Comparison of ENCODE assay signal across 1 cellular context in the genomic region with DNA sequence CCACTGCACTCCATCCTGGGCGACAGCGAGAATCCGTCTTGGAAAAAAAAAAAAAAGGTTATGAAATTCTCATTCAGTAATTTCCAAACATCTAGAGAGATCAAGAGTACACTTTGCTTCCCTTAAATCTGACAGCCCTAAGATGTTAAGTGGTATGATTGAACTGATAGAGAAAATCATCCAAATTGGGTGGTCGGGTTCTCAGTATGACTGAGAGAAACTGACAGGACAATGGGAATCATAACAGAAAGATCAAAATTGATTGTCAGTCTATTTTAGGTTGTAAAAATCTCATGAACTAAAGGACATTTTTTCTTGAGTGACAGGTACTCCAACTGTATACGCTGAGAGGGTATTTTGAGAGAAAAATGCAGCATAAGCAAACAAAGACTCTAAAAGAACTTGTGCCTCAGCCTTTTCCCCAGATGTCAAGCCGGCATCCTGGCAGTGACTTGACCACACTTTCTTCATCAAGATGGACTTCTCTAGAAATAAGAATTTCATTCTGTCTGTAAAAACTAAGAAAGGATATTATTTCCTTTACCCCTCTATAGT.
TF ChIP-seq lines count a peak whose summit lies in the region.

No MANE protein-coding gene starts in this region.

TF ChIP-seq in endothelial cell of umbilical vein, 7 proteins besides CTCF, POLR2A, EP300 and RAD21 (continued from another document):
- TF ChIP-seq MYC (IDR thresholded peaks at IDR 0.05; ENCODE audit: low read depth, low read length) (no peak), FOS (IDR thresholded peaks at IDR 0.05; ENCODE audit: borderline replicate concordance, insufficient read depth, low read length) (no peak), MAX (IDR thresholded peaks at IDR 0.05; ENCODE audit: insufficient read depth, insufficient read length) (no peak)
